23 cellular contexts compared by ENCODE assay signal in the genomic region with DNA sequence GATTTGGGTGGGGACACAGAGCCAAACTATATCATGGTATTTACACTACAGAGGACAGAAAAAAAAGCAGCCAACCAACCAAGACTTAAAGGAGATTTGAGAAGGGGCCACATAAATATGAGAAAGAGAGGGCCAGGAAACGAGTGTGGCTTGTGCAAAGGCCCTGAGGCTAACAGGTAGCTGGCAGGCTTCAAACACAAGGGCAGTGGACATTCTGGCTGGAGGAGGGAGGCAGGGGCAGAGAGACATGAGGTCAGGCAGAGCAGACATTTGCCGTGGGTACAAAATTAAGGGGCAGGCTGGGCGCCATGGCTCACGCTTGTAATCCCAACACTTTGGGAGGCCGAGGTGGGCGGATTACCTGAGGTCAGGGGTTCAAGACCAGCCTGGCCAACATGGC.
DNase-seq lines count a peak whose midpoint lies in the region; TF ChIP-seq lines count a peak whose summit lies in the region.
"Had no signal": no experiment of that assay in that cellular context is flagged by ENCODE, and none has a peak within 500 bp of the region (broad histone marks: within the 10 kb centered on the region; RNA-seq: fewer than 3 reads in every experiment).

No MANE protein-coding gene starts in this region.

- H2AK5ac ChIP-seq in neuronal stem cell (ENCODE audit: low read depth, low read length), result no peak overlapping the region

- H3K9me3 ChIP-seq in KOPT-K1 (ENCODE audit: insufficient read depth, low read length, poor library complexity, severe bottlenecking) (no peaks in the 10 kb centered on the region), neuronal stem cell (replicated peaks in 1 of 2; ENCODE audit: control insufficient read depth in 2 of 2, insufficient read depth in 1 of 2, low read depth in 1 of 2, low read length in 2 of 2) (no peaks in the 10 kb centered on the region)
- H3K9me3 ChIP-seq: prostate gland, SJCRH30 had no signal

- no peak overlapping the region for H2AFZ ChIP-seq in neuronal stem cell (ENCODE audit: low read length)
- H2AFZ ChIP-seq: PC-9 had no signal

- no peaks in the 10 kb centered on the region for H3K36me3 ChIP-seq in KOPT-K1 (ENCODE audit: insufficient read depth, low read length)
- H3K36me3 ChIP-seq in neuronal stem cell (replicated peaks in 1 of 2; ENCODE audit: control insufficient read depth in 2 of 2, insufficient read depth in 2 of 2, low read length in 2 of 2), result no peaks in the 10 kb centered on the region
- H3K36me3 ChIP-seq: prostate gland, SJCRH30 had no signal

- H3K27ac ChIP-seq in KOPT-K1 (ENCODE audit: low read depth, low read length, poor library complexity, severe bottlenecking) (peak overlapping the region; percentile 14), neuronal stem cell (replicated peaks; ENCODE audit: low read length) (no peak overlapping the region)
- H3K27ac ChIP-seq: PC-9, prostate gland, SJCRH30 had no signal

- peaks cover 6% of the 10 kb centered on the region for H3K9me3 Mint-ChIP-seq in activated T-cell treated with anti-CD3 and anti-CD28 coated beads, Interleukin-2, amount 50 U/mL, for 24 hours
- no peaks in the 10 kb centered on the region for H3K9me3 Mint-ChIP-seq in activated naive CD8-positive, alpha-beta T cell (ENCODE audit: low read depth)
- H3K9me3 Mint-ChIP-seq in type B pancreatic cell, result no peaks in the 10 kb centered on the region
- H3K9me3 Mint-ChIP-seq: H9, nephron progenitor cell had no signal

- no peak overlapping the region for H3K4me3 ChIP-seq in neuronal stem cell (ENCODE audit: low read length in 2 of 2)
- H3K4me3 ChIP-seq: PC-9, prostate gland, SJCRH30 had no signal

- no peak overlapping the region for H3K23ac ChIP-seq in neuronal stem cell (ENCODE audit: low read depth, low read length, poor library complexity)

- H3K14ac ChIP-seq in neuronal stem cell (ENCODE audit: low read length), result no peak overlapping the region

- no peak for TF ChIP-seq CTCF in type B pancreatic cell (conservative IDR thresholded peaks at IDR 0.05)

- no peaks in the 10 kb centered on the region for H3K79me1 ChIP-seq in neuronal stem cell (ENCODE audit: low read depth, low read length)

- no peak overlapping the region for H4K91ac ChIP-seq in neuronal stem cell (ENCODE audit: low read depth, low read length, poor library complexity)

- peak overlapping the region; percentile 88 for H3K27ac Mint-ChIP-seq in activated T-cell treated with anti-CD3 and anti-CD28 coated beads, Interleukin-2, amount 50 U/mL, for 24 hours
- peak overlapping the region; percentile 92 for H3K27ac Mint-ChIP-seq in activated naive CD8-positive, alpha-beta T cell
- no peak overlapping the region for H3K27ac Mint-ChIP-seq in type B pancreatic cell
- H3K27ac Mint-ChIP-seq: H9 had no signal

- peaks cover 5% of the 10 kb centered on the region for H3K36me3 Mint-ChIP-seq in activated T-cell treated with anti-CD3 and anti-CD28 coated beads, Interleukin-2, amount 50 U/mL, for 24 hours (ENCODE audit: low read depth)
- peaks cover 3% of the 10 kb centered on the region for H3K36me3 Mint-ChIP-seq in activated naive CD8-positive, alpha-beta T cell
- H3K36me3 Mint-ChIP-seq in type B pancreatic cell, result no peaks in the 10 kb centered on the region

- DNase-seq in activated T-cell treated with anti-CD3 and anti-CD28 coated beads, Interleukin-2, amount 50 U/mL, for 24 hours, result no peak
- DNase-seq in activated T-cell treated with anti-CD3 and anti-CD28 coated beads, Interleukin-2, amount 50 U/mL, for 1 hour, result no peak
- DNase-seq in neuronal stem cell (ENCODE audit: low spot score), result no peak
- no peak for DNase-seq in NCI-H187 treated with DMSO at 0.1 percent for 48 hours (lab: John Stamatoyannopoulos, UW)
- no peak for DNase-seq in type B pancreatic cell (ENCODE audit: extremely low spot score, unreplicated experiment)
- DNase-seq in NCI-H146 (lab: John Stamatoyannopoulos, UW), result no peak
- DNase-seq: activated CD4-positive, CD25-positive, alpha-beta regulatory T cell; amniotic stem cell; DMS79 treated with DMSO at 0.1 percent for 48 hours; erythroblast; H9; IMR-90; kidney glomerular epithelial cell; MM.1S; NCI-H1694; NCI-H82; nephron progenitor cell; PC-9; SJCRH30; T-helper 9 cell had no signal

- no peak overlapping the region for H3K9ac ChIP-seq in neuronal stem cell (ENCODE audit: low read depth, low read length, poor library complexity)

- no peak overlapping the region for H2BK12ac ChIP-seq in neuronal stem cell (ENCODE audit: low read length)

- peaks cover 66% of the 10 kb centered on the region for H3K4me1 Mint-ChIP-seq in activated T-cell treated with anti-CD3 and anti-CD28 coated beads, Interleukin-2, amount 50 U/mL, for 24 hours (ENCODE audit: low read depth)
- peaks cover 57% of the 10 kb centered on the region for H3K4me1 Mint-ChIP-seq in activated naive CD8-positive, alpha-beta T cell (ENCODE audit: low read depth)
- H3K4me1 Mint-ChIP-seq in type B pancreatic cell (ENCODE audit: unreplicated experiment), result peaks cover 6% of the 10 kb centered on the region

- WGBS in neuronal stem cell (ENCODE audit: extremely low coverage in 2 of 2, insufficient read length in 2 of 2, insufficient replicate concordance in 1 of 2), 2 donors, result no CpG with 5 or more reads among the region's 6 CpGs

- H3K4me1 ChIP-seq in neuronal stem cell (ENCODE audit: control insufficient read depth in 2 of 2, insufficient read depth in 1 of 2, low read depth in 1 of 2, low read length in 2 of 2), result peaks cover 28 to 45% of the 10 kb centered on the region in 2 donors
- H3K4me1 ChIP-seq: prostate gland had no signal

- H3K4me3 Mint-ChIP-seq in activated T-cell treated with anti-CD3 and anti-CD28 coated beads, Interleukin-2, amount 50 U/mL, for 24 hours, result peak overlapping the region; percentile 65
- peak overlapping the region; percentile 56 for H3K4me3 Mint-ChIP-seq in activated naive CD8-positive, alpha-beta T cell
- no peak overlapping the region for H3K4me3 Mint-ChIP-seq in type B pancreatic cell
- H3K4me3 Mint-ChIP-seq: H9, nephron progenitor cell had no signal

- H4K8ac ChIP-seq in neuronal stem cell (ENCODE audit: low read depth, low read length), result no peak overlapping the region

- H3K27me3 Mint-ChIP-seq in activated T-cell treated with anti-CD3 and anti-CD28 coated beads, Interleukin-2, amount 50 U/mL, for 24 hours, result no peaks in the 10 kb centered on the region
- H3K27me3 Mint-ChIP-seq in activated naive CD8-positive, alpha-beta T cell, result no peaks in the 10 kb centered on the region
- H3K27me3 Mint-ChIP-seq in type B pancreatic cell, result no peaks in the 10 kb centered on the region

- no peak overlapping the region for H2BK120ac ChIP-seq in neuronal stem cell (ENCODE audit: low read depth, low read length)

- peak overlapping the region; percentile 67 for H3K18ac ChIP-seq in neuronal stem cell (ENCODE audit: low read length)

- no peak overlapping the region for H3K4me2 ChIP-seq in neuronal stem cell (ENCODE audit: insufficient read depth, low read length, poor library complexity, severe bottlenecking)
- H3K4me2 ChIP-seq: PC-9 had no signal

- H3K27me3 ChIP-seq in neuronal stem cell (ENCODE audit: control insufficient read depth in 3 of 3, insufficient read depth in 3 of 3, low read depth in 1 of 3, low read length in 3 of 3), result no peaks in the 10 kb centered on the region
- H3K27me3 ChIP-seq: SJCRH30 had no signal

- H2BK15ac ChIP-seq in neuronal stem cell (ENCODE audit: low read length), result no peak overlapping the region

- no peak overlapping the region for H3K4ac ChIP-seq in neuronal stem cell (ENCODE audit: low read length)

- no peak overlapping the region for H2BK5ac ChIP-seq in neuronal stem cell (ENCODE audit: low read length)
